ENCODE assay signal across 21 cellular contexts in genomic region chr11:69119170-69119569, GRCh38. TPM values are rescaled to one million over a fixed set of nuclear protein-coding genes. Genes with fewer than 3 reads are reported as not detected.
DNase-seq lines count a peak whose midpoint lies in the region; ATAC-seq, FAIRE-seq and TF ChIP-seq lines count a peak whose summit lies in the region.
"Had no signal": no experiment of that assay in that cellular context is flagged by ENCODE, and none has a peak within 500 bp of the region (broad histone marks: within the 10 kb centered on the region; RNA-seq: fewer than 3 reads in every experiment).

No MANE protein-coding gene starts in this region.

- no peak overlapping the region for H3K4me3 ChIP-seq in HEK293 (ENCODE audit: low read depth, low read length)
- no peak overlapping the region for H3K4me3 ChIP-seq in bronchial epithelial cell (ENCODE audit: low read depth, low read length)
- H3K4me3 ChIP-seq: GM23338 had no signal

- peak; percentile 43 for FAIRE-seq in bronchial epithelial cell (lab: Jason Lieb, UNC)
- FAIRE-seq: D721Med, G401.6, GM12891 had no signal

- H3K9me3 Mint-ChIP-seq in type B pancreatic cell = no peaks in the 10 kb centered on the region
- H3K9me3 Mint-ChIP-seq: CD8-positive, alpha-beta T cell had no signal

- no peak overlapping the region for H3K4me3 Mint-ChIP-seq in type B pancreatic cell
- H3K4me3 Mint-ChIP-seq: CD8-positive, alpha-beta T cell; GM23338; H9; HFFc6 had no signal

- POLR2A ChIA-PET in HEK293 (lab: Yijun Ruan, JAX) = no interaction called here
- POLR2A ChIA-PET in RWPE1 (lab: Yijun Ruan, JAX; ENCODE audit: low non-redundant PET) = no interaction called here

- peaks cover 30% of the 10 kb centered on the region for H3K4me1 Mint-ChIP-seq in type B pancreatic cell (ENCODE audit: unreplicated experiment)

- TF ChIP-seq CTCF in HEK293 (tag by site-specific recombination; IDR thresholded peaks at IDR 0.05) (no peak), RWPE1 (conservative IDR thresholded peaks at IDR 0.05; ENCODE audit: low read depth) (no peak), bronchial epithelial cell (IDR thresholded peaks at IDR 0.05; ENCODE audit: insufficient read depth, low read length, severe bottlenecking) (no peak), type B pancreatic cell (conservative IDR thresholded peaks at IDR 0.05) (no peak)

- H3K27ac ChIP-seq in HEK293 (ENCODE audit: extremely low read depth, low read depth, low read length) = no peak overlapping the region
- H3K27ac ChIP-seq in RWPE1 = peak overlapping the region; percentile 9; the same call in 1 of the 2 replicates
- H3K27ac ChIP-seq: C4-2B, HL-60 had no signal

- no peaks in the 10 kb centered on the region for H3K9me3 ChIP-seq in HEK293 (ENCODE audit: control insufficient read depth, insufficient read depth, low read depth, low read length)

- ATAC-seq in GM18502 (IDR thresholded peaks at IDR 0.05; ENCODE audit: poor library complexity, unreplicated experiment) = no peak
- ATAC-seq: CD8-positive, alpha-beta T cell; GM23338 had no signal

- no peak for DNase-seq in RWPE1 (ENCODE audit: low spot score)
- DNase-seq in bronchial epithelial cell (ENCODE audit: low read depth) = no peak
- no peak for DNase-seq in type B pancreatic cell (ENCODE audit: extremely low spot score, unreplicated experiment)
- DNase-seq in AML-193 (lab: John Stamatoyannopoulos, UW) = no peak
- no peak for DNase-seq in UCSD-AML1 (lab: John Stamatoyannopoulos, UW; ENCODE audit: unreplicated experiment)
- DNase-seq: BE2C; CD8-positive, alpha-beta T cell; COR-L47; DMS153; DMS79 treated with DMSO at 0.1 percent for 48 hours; EL; H9; HFFc6 had no signal

- no peaks in the 10 kb centered on the region for H3K27me3 Mint-ChIP-seq in type B pancreatic cell

- CTCF ChIA-PET in HEK293 (lab: Yijun Ruan, JAX) (interaction anchor here (0.8 kb wide), 1 partner anchor 565 kb away, joined by 4 read pairs; no protein-coding TSS in a partner anchor), RWPE1 (lab: Yijun Ruan, JAX) (interaction anchor here (0.6 kb wide), 2 partner anchors 254 to 525 kb away, joined by 3 to 5 read pairs; no protein-coding TSS in a partner anchor)

- peak overlapping the region; percentile 38 for H3K27ac Mint-ChIP-seq in type B pancreatic cell
- H3K27ac Mint-ChIP-seq: CD8-positive, alpha-beta T cell; GM23338; HFFc6 had no signal

- no peaks in the 10 kb centered on the region for H3K36me3 ChIP-seq in HEK293 (ENCODE audit: control insufficient read depth in 2 of 2, insufficient read depth in 1 of 2, low read length in 2 of 2)
- H3K36me3 ChIP-seq in bronchial epithelial cell (ENCODE audit: control insufficient read depth, insufficient read depth, low read length) = no peaks in the 10 kb centered on the region
- H3K36me3 ChIP-seq: BE2C had no signal

- no peaks in the 10 kb centered on the region for H3K27me3 ChIP-seq in bronchial epithelial cell (ENCODE audit: control insufficient read depth, insufficient read depth, low read length)
- H3K27me3 ChIP-seq: BE2C had no signal

- H3K4me1 ChIP-seq in HEK293 (ENCODE audit: control insufficient read depth, insufficient read depth, low read length) = no peaks in the 10 kb centered on the region

- no peaks in the 10 kb centered on the region for H3K36me3 Mint-ChIP-seq in type B pancreatic cell
- H3K36me3 Mint-ChIP-seq: CD8-positive, alpha-beta T cell had no signal

TF ChIP-seq in HEK293, 187 proteins besides CTCF, POLR2A, EP300 and RAD21:
- no peak for TF ChIP-seq ZNF175 (tag by site-specific recombination; IDR thresholded peaks at IDR 0.05)
- TF ChIP-seq KLF17 (tag by site-specific recombination; IDR thresholded peaks at IDR 0.05) = 0 out of 2 replicates have a peak, but pooled peaks have one; percentile 30
- peak; percentile 85 for TF ChIP-seq KLF8 (tag by site-specific recombination; IDR thresholded peaks at IDR 0.05)
- peak; percentile 98 for TF ChIP-seq ZNF280D (tag by site-specific recombination; IDR thresholded peaks at IDR 0.05)
- TF ChIP-seq KLF16 (tag by site-specific recombination; IDR thresholded peaks at IDR 0.05) = no peak
- TF ChIP-seq ZNF580 (tag by site-specific recombination; IDR thresholded peaks at IDR 0.05) = peak; percentile 91
- TF ChIP-seq ZNF707 (tag by site-specific recombination; IDR thresholded peaks at IDR 0.05) = no peak
- no peak for TF ChIP-seq ZNF837 (tag by site-specific recombination; IDR thresholded peaks at IDR 0.05)
- TF ChIP-seq KLF7 (tag by site-specific recombination; IDR thresholded peaks at IDR 0.05; ENCODE audit: borderline replicate concordance) = peak; percentile 44; the same call in 1 of the 2 replicates
- no peak for TF ChIP-seq ZNF624 (tag by site-specific recombination; IDR thresholded peaks at IDR 0.05)
- TF ChIP-seq SETDB1 (IDR thresholded peaks at IDR 0.05; ENCODE audit: insufficient read length, low read length) = peak; percentile 53
- TF ChIP-seq FEZF1 (tag by site-specific recombination; IDR thresholded peaks at IDR 0.05) = no peak
- no peak for TF ChIP-seq ZNF350 (tag by site-specific recombination; IDR thresholded peaks at IDR 0.05)
- TF ChIP-seq ZBTB10 (tag by site-specific recombination; IDR thresholded peaks at IDR 0.05) = no peak
- no peak for TF ChIP-seq ZBTB20 (tag by site-specific recombination; IDR thresholded peaks at IDR 0.05)

RNA-seq across cellular contexts. Expression of gene SMIM38, which starts 36.6 kb away (rescaled TPM):
- total RNA-seq in bronchial epithelial cell (0.26 and 0.38 TPM in 2 replicates), type B pancreatic cell (ENCODE audit: low replicate concordance) (0.52 and 5.3 TPM in 2 replicates)
- total RNA-seq: CD8-positive, alpha-beta T cell; HFFc6 had no signal
